In genomic region chr9:84970432-84970831, GRCh38 we compare ENCODE assay signal across 1 cellular context.
TF ChIP-seq lines count a peak whose summit lies in the region.

No MANE protein-coding gene starts in this region.

TF ChIP-seq in A549, 52 proteins besides CTCF, POLR2A, EP300 and RAD21 (continued from another document):
- TF ChIP-seq, protein P1, sequence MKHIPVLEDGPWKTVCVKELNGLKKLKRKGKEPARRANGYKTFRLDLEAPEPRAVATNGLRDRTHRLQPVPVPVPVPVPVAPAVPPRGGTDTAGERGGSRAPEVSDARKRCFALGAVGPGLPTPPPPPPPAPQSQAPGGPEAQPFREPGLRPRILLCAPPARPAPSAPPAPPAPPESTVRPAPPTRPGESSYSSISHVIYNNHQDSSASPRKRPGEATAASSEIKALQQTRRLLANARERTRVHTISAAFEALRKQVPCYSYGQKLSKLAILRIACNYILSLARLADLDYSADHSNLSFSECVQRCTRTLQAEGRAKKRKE (CRISPR knock-in tag; IDR thresholded peaks at IDR 0.05; ENCODE audit: low read depth): 0 out of 2 replicates have a peak, but pooled peaks have one; percentile 54
- TF ChIP-seq JUN (IDR thresholded peaks at IDR 0.05) (peak in 1 of 2 experiments; percentile 41; a peak in 1 of 5 replicates), NR3C1 (IDR thresholded peaks at IDR 0.05) (no peak), JUNB (IDR thresholded peaks at IDR 0.05) (peak; percentile 45; the same call in 1 of the 2 replicates), CEBPB (IDR thresholded peaks at IDR 0.05) (peak in 1 of 2 experiments; percentile 67; a peak in 2 of 4 replicates)
